Comparison of ENCODE assay signal across 8 cellular contexts in genomic region chr19:49443366-49444099, GRCh38. TPM values are rescaled to one million over a fixed set of nuclear protein-coding genes. Genes with fewer than 3 reads are reported as not detected.
DNase-seq lines count a peak whose midpoint lies in the region; ATAC-seq and TF ChIP-seq lines count a peak whose summit lies in the region.

No MANE protein-coding gene starts in this region.

- H3K27me3 Mint-ChIP-seq in activated T-helper 17 cell treated with anti-CD3 and anti-CD28 coated beads, Interleukin-2, amount 50 U/mL, for 72 hours = peaks cover 37% of the 10 kb centered on the region
- H3K27me3 Mint-ChIP-seq in natural killer cell treated with Interleukin-12 subunit alpha and Interleukin-12 subunit beta and Interleukin-15 and Interleukin-18, amount 100 ng/mL, for 72 hours = peaks cover 33 to 43% of the 10 kb centered on the region in 2 donors

- H3K27me3 ChIP-seq in H7 (ENCODE audit: control insufficient read depth, insufficient read depth, low read length) = peaks cover 35% of the 10 kb centered on the region

- peak; percentile 93 for ATAC-seq in activated T-helper 17 cell treated with anti-CD3 and anti-CD28 coated beads, Interleukin-2, amount 50 U/mL, for 72 hours (replicated peaks)
- ATAC-seq in natural killer cell treated with Interleukin-12 subunit alpha and Interleukin-12 subunit beta and Interleukin-15 and Interleukin-18, amount 100 ng/mL, for 72 hours = peak; percentile 92 to 94

- H3K4me3 Mint-ChIP-seq in activated T-helper 17 cell treated with anti-CD3 and anti-CD28 coated beads, Interleukin-2, amount 50 U/mL, for 72 hours = peak overlapping the region; percentile 76
- peak overlapping the region; percentile 71 for H3K4me3 Mint-ChIP-seq in natural killer cell treated with Interleukin-12 subunit alpha and Interleukin-12 subunit beta and Interleukin-15 and Interleukin-18, amount 100 ng/mL, for 72 hours

- H3K4me3 ChIP-seq in H7 (ENCODE audit: insufficient read depth, low read depth, low read length) (peak overlapping the region; percentile 64), LNCaP clone FGC (ENCODE audit: low read depth, low read length) (peak overlapping the region; percentile 57)

- H3K36me3 ChIP-seq in H7 (replicated peaks; ENCODE audit: control insufficient read depth, insufficient read depth, low read length) = peaks cover 4% of the 10 kb centered on the region

- H3K4me1 Mint-ChIP-seq in activated T-helper 17 cell treated with anti-CD3 and anti-CD28 coated beads, Interleukin-2, amount 50 U/mL, for 72 hours = peaks cover 25% of the 10 kb centered on the region
- H3K4me1 Mint-ChIP-seq in natural killer cell treated with Interleukin-12 subunit alpha and Interleukin-12 subunit beta and Interleukin-15 and Interleukin-18, amount 100 ng/mL, for 72 hours (ENCODE audit: low read depth in 2 of 2) = peaks cover 41 to 42% of the 10 kb centered on the region in 2 donors

- peak overlapping the region; percentile 63 for H3K27ac Mint-ChIP-seq in activated T-helper 17 cell treated with anti-CD3 and anti-CD28 coated beads, Interleukin-2, amount 50 U/mL, for 72 hours
- H3K27ac Mint-ChIP-seq in natural killer cell treated with Interleukin-12 subunit alpha and Interleukin-12 subunit beta and Interleukin-15 and Interleukin-18, amount 100 ng/mL, for 72 hours = peak overlapping the region; percentile 51 to 84

- peak; percentile 94 for TF ChIP-seq CTCF in LNCaP clone FGC (IDR thresholded peaks at IDR 0.05; ENCODE audit: control insufficient read depth, extremely low read depth, insufficient read depth)

- H3K9me3 Mint-ChIP-seq in activated T-helper 17 cell treated with anti-CD3 and anti-CD28 coated beads, Interleukin-2, amount 50 U/mL, for 72 hours = no peaks in the 10 kb centered on the region
- H3K9me3 Mint-ChIP-seq in natural killer cell treated with Interleukin-12 subunit alpha and Interleukin-12 subunit beta and Interleukin-15 and Interleukin-18, amount 100 ng/mL, for 72 hours = no peaks in the 10 kb centered on the region

- DNase-seq in ELF-1 (ENCODE audit: low read depth, low spot score) (peak; percentile 99), H7 (peak; percentile 93), LNCaP clone FGC (ENCODE audit: low read depth) (peak; percentile 74), RPMI8226 (peak; percentile 93), fibroblast of peridontal ligament (ENCODE audit: extremely low read depth) (peak; percentile 92)
- peak; percentile 94 for DNase-seq in natural killer cell treated with Interleukin-12 subunit alpha and Interleukin-12 subunit beta and Interleukin-15 and Interleukin-18, amount 100 ng/mL, for 72 hours (ENCODE audit: low spot score)
- peak; percentile 87 to 99 (median 94) for DNase-seq in stimulated activated naive CD4-positive, alpha-beta T cell (lab: John Stamatoyannopoulos, UW)

- H3K36me3 Mint-ChIP-seq in activated T-helper 17 cell treated with anti-CD3 and anti-CD28 coated beads, Interleukin-2, amount 50 U/mL, for 72 hours (ENCODE audit: low read depth) = peaks cover 28% of the 10 kb centered on the region
- peaks cover 15% of the 10 kb centered on the region for H3K36me3 Mint-ChIP-seq in natural killer cell treated with Interleukin-12 subunit alpha and Interleukin-12 subunit beta and Interleukin-15 and Interleukin-18, amount 100 ng/mL, for 72 hours

RNA-seq across cellular contexts. Expression of gene SLC17A7, which starts 2.2 kb away (rescaled TPM):
- total RNA-seq in H7 (2014; rRNA removed; shearing (Covaris generic)) = 0.14 and 0.26 TPM in 2 replicates
- under 1 TPM in 1 of 2 donors, not detected in 1; 0.40 TPM for total RNA-seq in activated T-helper 17 cell treated with anti-CD3 and anti-CD28 coated beads, Interleukin-2, amount 50 U/mL, for 72 hours
- not detected for total RNA-seq in natural killer cell treated with Interleukin-12 subunit alpha and Interleukin-12 subunit beta and Interleukin-15 and Interleukin-18, amount 100 ng/mL, for 72 hours

RNA-seq across cellular contexts. Expression of gene PIH1D1, which starts 8.1 kb away (rescaled TPM):
- total RNA-seq in H7 (2014; rRNA removed; shearing (Covaris generic)) = 172 and 194 TPM in 2 replicates
- 100 to 1,000 TPM; 183 to 194 TPM for total RNA-seq in activated T-helper 17 cell treated with anti-CD3 and anti-CD28 coated beads, Interleukin-2, amount 50 U/mL, for 72 hours
- total RNA-seq in natural killer cell treated with Interleukin-12 subunit alpha and Interleukin-12 subunit beta and Interleukin-15 and Interleukin-18, amount 100 ng/mL, for 72 hours = 100 to 1,000 TPM; 110 to 170 TPM

RNA-seq across cellular contexts. Expression of gene ALDH16A1, which starts 9.5 kb away (rescaled TPM):
- total RNA-seq in H7 (2014; rRNA removed; shearing (Covaris generic)) = 55.5 and 62.2 TPM in 2 replicates
- total RNA-seq in activated T-helper 17 cell treated with anti-CD3 and anti-CD28 coated beads, Interleukin-2, amount 50 U/mL, for 72 hours = 10 to 100 TPM; 15.5 to 39.1 TPM
- 10 to 100 TPM; 29.0 to 65.2 TPM for total RNA-seq in natural killer cell treated with Interleukin-12 subunit alpha and Interleukin-12 subunit beta and Interleukin-15 and Interleukin-18, amount 100 ng/mL, for 72 hours

RNA-seq across cellular contexts. Expression of gene GFY, which starts 18.3 kb away (rescaled TPM):
- not detected in 2 replicates for total RNA-seq in H7 (2014; rRNA removed; shearing (Covaris generic))
- not detected for total RNA-seq in activated T-helper 17 cell treated with anti-CD3 and anti-CD28 coated beads, Interleukin-2, amount 50 U/mL, for 72 hours
- total RNA-seq in natural killer cell treated with Interleukin-12 subunit alpha and Interleukin-12 subunit beta and Interleukin-15 and Interleukin-18, amount 100 ng/mL, for 72 hours = not detected

RNA-seq across cellular contexts. Expression of gene PTH2, which starts 20.3 kb away (rescaled TPM):
- not detected in 2 replicates for total RNA-seq in H7 (2014; rRNA removed; shearing (Covaris generic))
- total RNA-seq in activated T-helper 17 cell treated with anti-CD3 and anti-CD28 coated beads, Interleukin-2, amount 50 U/mL, for 72 hours = not detected
- not detected for total RNA-seq in natural killer cell treated with Interleukin-12 subunit alpha and Interleukin-12 subunit beta and Interleukin-15 and Interleukin-18, amount 100 ng/mL, for 72 hours

Comparison
In these comparisons a context has a peak if more than half of its experiments do, and no peak if none do; other contexts are left out.
1. Peak in every context shown above with its lines: DNase-seq, ATAC-seq and H3K4me3 ChIP-seq.